ENCODE assay signal across 21 cellular contexts in the genomic region with DNA sequence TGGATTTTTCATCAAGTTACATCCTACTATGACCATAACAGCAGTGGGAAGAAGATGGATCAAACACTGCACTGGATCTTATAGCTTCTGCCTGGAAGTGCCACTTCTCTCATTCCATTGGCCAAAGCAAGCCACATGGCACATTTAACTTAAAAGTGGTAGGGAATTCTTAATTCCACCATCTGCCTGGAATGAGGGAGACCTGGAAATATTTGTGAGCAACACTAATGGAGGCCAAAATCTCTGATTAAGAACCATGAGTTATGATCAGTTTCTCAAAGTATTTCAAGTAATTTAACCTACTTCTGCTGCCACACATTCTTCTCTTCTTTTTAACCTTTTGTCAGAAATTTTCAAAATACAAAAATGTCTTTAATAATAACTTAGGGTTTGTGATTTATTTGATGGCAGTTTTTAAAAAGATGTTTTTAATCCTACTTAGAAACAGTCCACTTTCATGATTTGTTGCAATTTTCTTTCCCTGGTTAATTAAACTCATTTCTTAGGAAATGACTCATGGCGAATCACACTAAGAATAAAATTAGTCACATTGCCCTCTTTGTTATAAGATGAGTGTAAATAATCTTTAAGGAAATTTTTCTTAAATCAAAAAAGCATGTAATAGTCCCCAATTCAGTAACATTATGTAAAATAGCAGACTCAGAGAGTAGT.
A peak's percentile ranks its signal among the peaks of the same experiment; 100 is the strongest.
DNase-seq lines count a peak whose midpoint lies in the region; ATAC-seq and TF ChIP-seq lines count a peak whose summit lies in the region.
"Had no signal": no experiment of that assay in that cellular context is flagged by ENCODE, and none has a peak within 500 bp of the region (broad histone marks: within the 10 kb centered on the region; RNA-seq: fewer than 3 reads in every experiment).

No MANE protein-coding gene starts in this region.

- CTCF ChIA-PET in activated CD4-positive, alpha-beta T cell treated with anti-CD3 and anti-CD28 coated beads for 36 hours (lab: Charles Lee) = no interaction called here

- no peaks in the 10 kb centered on the region for H3K9me3 Mint-ChIP-seq in activated CD4-positive, alpha-beta T cell treated with anti-CD3 and anti-CD28 coated beads for 36 hours (ENCODE audit: low read depth)

- no peak for TF ChIP-seq POLR2A in suprapubic skin (IDR thresholded peaks at IDR 0.05)

- no peaks in the 10 kb centered on the region for H3K27me3 ChIP-seq in suprapubic skin
- H3K27me3 ChIP-seq: gastroesophageal sphincter, left lung had no signal

- ATAC-seq in activated CD4-positive, alpha-beta T cell treated with anti-CD3 and anti-CD28 coated beads for 36 hours = peak; percentile 49
- ATAC-seq in HG03097 (IDR thresholded peaks at IDR 0.05; ENCODE audit: low FRiP score, unreplicated experiment) = no peak
- ATAC-seq: activated CD8-positive, alpha-beta memory T cell treated with anti-CD3 and anti-CD28 coated beads, Interleukin-2, amount 10 ng/mL, durations not matched to agents 7 days and 5 days; gastroesophageal sphincter; left lung; Panc1 had no signal

- no peak overlapping the region for H3K4me3 ChIP-seq in cardiac fibroblast (replicated peaks in 1 of 2; ENCODE audit: low read depth in 2 of 2, low read length in 2 of 2)
- H3K4me3 ChIP-seq in suprapubic skin = no peak overlapping the region
- H3K4me3 ChIP-seq: gastroesophageal sphincter, left lung, SK-N-MC had no signal

- 57% methylated on average over 1 of the region's 1 CpG for WGBS in suprapubic skin

- no peak overlapping the region for H3K4me3 Mint-ChIP-seq in activated CD4-positive, alpha-beta T cell treated with anti-CD3 and anti-CD28 coated beads for 36 hours
- H3K4me3 Mint-ChIP-seq: activated CD8-positive, alpha-beta memory T cell treated with anti-CD3 and anti-CD28 coated beads, Interleukin-2, amount 10 ng/mL, durations not matched to agents 7 days and 5 days; IgD-negative memory B cell had no signal

- H3K27me3 Mint-ChIP-seq in activated CD4-positive, alpha-beta T cell treated with anti-CD3 and anti-CD28 coated beads for 36 hours = peaks cover 10% of the 10 kb centered on the region
- H3K27me3 Mint-ChIP-seq: activated CD8-positive, alpha-beta memory T cell treated with anti-CD3 and anti-CD28 coated beads, Interleukin-2, amount 10 ng/mL, durations not matched to agents 7 days and 5 days; IgD-negative memory B cell had no signal

- TF ChIP-seq CTCF in cardiac fibroblast (IDR thresholded peaks at IDR 0.05; ENCODE audit: low read depth, low read length) = no peak
- TF ChIP-seq CTCF in suprapubic skin (IDR thresholded peaks at IDR 0.05) = no peak

- H3K4me1 ChIP-seq in suprapubic skin = no peaks in the 10 kb centered on the region
- H3K4me1 ChIP-seq: gastroesophageal sphincter, left lung had no signal

- no peak for TF ChIP-seq EP300 in suprapubic skin (IDR thresholded peaks at IDR 0.05)

- H3K36me3 Mint-ChIP-seq in activated CD4-positive, alpha-beta T cell treated with anti-CD3 and anti-CD28 coated beads for 36 hours (ENCODE audit: low read depth) = no peaks in the 10 kb centered on the region
- H3K36me3 Mint-ChIP-seq: activated CD8-positive, alpha-beta memory T cell treated with anti-CD3 and anti-CD28 coated beads, Interleukin-2, amount 10 ng/mL, durations not matched to agents 7 days and 5 days; IgD-negative memory B cell had no signal

- POLR2A ChIA-PET in activated CD4-positive, alpha-beta T cell treated with anti-CD3 and anti-CD28 coated beads for 36 hours (lab: Charles Lee) = no interaction called here

- no peak for DNase-seq in activated CD4-positive, alpha-beta T cell treated with anti-CD3 and anti-CD28 coated beads for 36 hours
- no peak for DNase-seq in activated CD4-positive, alpha-beta T cell treated with anti-CD3 and anti-CD28 coated beads, Interleukin-2, amount 50 U/mL, for 48 hours
- DNase-seq in LHCN-M2 (ENCODE audit: low read depth) = peak; percentile 56
- peak; percentile 1 to 24 for DNase-seq in cardiac fibroblast (ENCODE audit: low read depth in 2 of 2)
- peak; percentile 8 for DNase-seq in kidney glomerular epithelial cell (lab: John Stamatoyannopoulos, UW)
- no peak for DNase-seq in activated CD4-positive, alpha-beta T cell treated with anti-CD3 and anti-CD28 coated beads, Interleukin-2, amount 50 U/mL, for 4 hours
- no peak for DNase-seq in suprapubic skin (ENCODE audit: low spot score in 2 of 2)
- DNase-seq: activated CD8-positive, alpha-beta memory T cell treated with anti-CD3 and anti-CD28 coated beads, Interleukin-2, amount 10 ng/mL, durations not matched to agents 7 days and 5 days; activated gamma-delta T cell; DMS153; left lung; MM.1S; NCI-H146; NCI-H82; posterior cingulate gyrus had no signal

- intact Hi-C loops in activated CD4-positive, alpha-beta T cell treated with anti-CD3 and anti-CD28 coated beads for 36 hours (cut with DNase I, micrococcal nuclease) = no loop called here

- H3K9me3 ChIP-seq in suprapubic skin = no peaks in the 10 kb centered on the region
- H3K9me3 ChIP-seq: gastroesophageal sphincter, left lung had no signal

- H3K27ac Mint-ChIP-seq in activated CD4-positive, alpha-beta T cell treated with anti-CD3 and anti-CD28 coated beads for 36 hours = no peak overlapping the region
- H3K27ac Mint-ChIP-seq: activated CD8-positive, alpha-beta memory T cell treated with anti-CD3 and anti-CD28 coated beads, Interleukin-2, amount 10 ng/mL, durations not matched to agents 7 days and 5 days; IgD-negative memory B cell had no signal

- H3K36me3 ChIP-seq in suprapubic skin = no peaks in the 10 kb centered on the region
- H3K36me3 ChIP-seq: gastroesophageal sphincter, left lung had no signal

- H3K27ac ChIP-seq in suprapubic skin = no peak overlapping the region
- H3K27ac ChIP-seq: gastroesophageal sphincter, HL-60, left lung, SK-N-MC had no signal

- peaks cover 10% of the 10 kb centered on the region for H3K4me1 Mint-ChIP-seq in activated CD4-positive, alpha-beta T cell treated with anti-CD3 and anti-CD28 coated beads for 36 hours
- H3K4me1 Mint-ChIP-seq: activated CD8-positive, alpha-beta memory T cell treated with anti-CD3 and anti-CD28 coated beads, Interleukin-2, amount 10 ng/mL, durations not matched to agents 7 days and 5 days; IgD-negative memory B cell had no signal

Comparison
In these comparisons a context has a peak if more than half of its experiments do, and no peak if none do; other contexts are left out.
1. DNase-seq: peak in LHCN-M2 (single experiment), cardiac fibroblast (2 of 2) and kidney glomerular epithelial cell (single experiment); none in activated CD4-positive, alpha-beta T cell treated with anti-CD3 and anti-CD28 coated beads for 36 hours (single experiment), activated CD4-positive, alpha-beta T cell treated with anti-CD3 and anti-CD28 coated beads, Interleukin-2, amount 50 U/mL, for 48 hours (0 of 2), activated CD4-positive, alpha-beta T cell treated with anti-CD3 and anti-CD28 coated beads, Interleukin-2, amount 50 U/mL, for 4 hours (0 of 2) and suprapubic skin (0 of 2).